In the genomic region with DNA sequence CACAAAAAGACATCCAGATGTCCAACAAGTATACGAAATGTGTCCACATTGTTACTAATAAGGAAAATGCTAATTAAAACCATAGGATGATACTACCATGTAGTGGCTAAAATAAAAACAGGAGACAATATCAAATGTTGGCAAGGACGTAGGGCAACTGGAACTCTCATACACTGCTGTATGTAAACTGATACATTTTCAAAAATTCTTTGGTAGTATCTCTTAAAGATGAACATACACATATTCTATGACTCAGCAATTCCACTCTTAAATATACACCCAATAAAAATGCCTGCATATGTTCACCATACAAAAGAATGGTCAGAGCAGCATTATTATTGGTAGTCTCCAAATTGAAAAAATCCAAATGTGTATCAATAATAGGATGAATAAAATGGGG, we compare ENCODE assay signal across 28 cellular contexts.
"Had no signal": no experiment of that assay in that cellular context is flagged by ENCODE, and none has a peak within 500 bp of the region (broad histone marks: within the 10 kb centered on the region; RNA-seq: fewer than 3 reads in every experiment).

No MANE protein-coding gene starts in this region.

- H3K9me3 ChIP-seq: neutrophil, pancreas, prostate gland, suprapubic skin, testis, tibial artery, transverse colon, upper lobe of right lung, uterus had no signal

- H3K27me3 ChIP-seq: pancreas, suprapubic skin, testis, tibial artery, transverse colon, upper lobe of right lung, uterus had no signal

- H3K36me3 ChIP-seq: neutrophil, pancreas, prostate gland, suprapubic skin, transverse colon, upper lobe of right lung, uterus had no signal

- ATAC-seq: naive thymus-derived CD8-positive, alpha-beta T cell; natural killer cell treated with Interleukin-12 subunit alpha and Interleukin-12 subunit beta and Interleukin-15 and Interleukin-18, amount 100 ng/mL, for 72 hours; pancreas; right cardiac atrium; sciatic nerve; stimulated activated memory B cell treated with anti-CD40 and anti-IgM and Interleukin-4, amounts not matched to agents 10 μg/mL and 1 μg/mL and 100 μg/mL, for 72 hours; stimulated activated naive CD8-positive, alpha-beta T cell treated with anti-CD3 and anti-CD28 coated beads, Interleukin-15, amount 100 ng/mL, for 72 hours; stimulated activated naive CD8-positive, alpha-beta T cell treated with anti-CD3 and anti-CD28 coated beads, Interleukin-15, Interleukin-2, amounts not matched to agents 100 U/mL and 50 U/mL, for 24 hours; upper lobe of right lung had no signal

- DNase-seq: naive thymus-derived CD8-positive, alpha-beta T cell; nephron progenitor cell; nucleus accumbens; pancreas; right cardiac atrium; spleen; stimulated activated CD4-positive, alpha-beta T cell treated with anti-CD3 and anti-CD28 coated beads, Interleukin-12 subunit alpha, Interleukin-12 subunit beta, amount 100 ng/mL, for 4 hours; stimulated activated CD4-positive, alpha-beta T cell treated with anti-CD3 and anti-CD28 coated beads, Interleukin-1b, Interleukin-23, amount 100 ng/mL, for 48 hours; stimulated activated CD4-positive, alpha-beta T cell treated with anti-CD3 and anti-CD28 coated beads, Interleukin-4, amount 100 ng/mL, for 1 hour; stimulated activated CD4-positive, alpha-beta T cell treated with anti-CD3 and anti-CD28 coated beads, Interleukin-4, amount 100 ng/mL, for 4 hours; stimulated activated CD8-positive, alpha-beta memory T cell treated with anti-CD3 and anti-CD28 coated beads, Interleukin-4, amount 100 ng/mL, for 48 hours; stimulated activated naive CD4-positive, alpha-beta T cell; stimulated activated naive CD8-positive, alpha-beta T cell treated with anti-CD3 and anti-CD28 coated beads, Interleukin-15, amount 100 ng/mL, for 72 hours; stimulated activated naive CD8-positive, alpha-beta T cell treated with anti-CD3 and anti-CD28 coated beads, Interleukin-15, Interleukin-2, amounts not matched to agents 100 U/mL and 50 U/mL, for 24 hours; substantia nigra; testis; tibial artery; transverse colon; upper lobe of right lung; uterus had no signal

- FAIRE-seq: pancreas had no signal

- H3K4me3 ChIP-seq: pancreas, prostate gland, skin epidermis, smooth muscle cell, spleen, suprapubic skin, testis, tibial artery, transverse colon, upper lobe of right lung, uterus had no signal

- H3K27ac ChIP-seq: neutrophil, pancreas, prostate gland, skin epidermis, spleen, suprapubic skin, testis, tibial artery, transverse colon, upper lobe of right lung, uterus had no signal

- H3K4me1 ChIP-seq: prostate gland, upper lobe of right lung had no signal

- H3K4me2 ChIP-seq: smooth muscle cell had no signal
